ENCODE assay signal across 8 cellular contexts in genomic region chr2:177334940-177335543, GRCh38. TPM values are rescaled to one million over a fixed set of nuclear protein-coding genes. Genes with fewer than 3 reads are reported as not detected.
A peak's percentile ranks its signal among the peaks of the same experiment; 100 is the strongest.
DNase-seq lines count a peak whose midpoint lies in the region; ATAC-seq and TF ChIP-seq lines count a peak whose summit lies in the region.

No MANE protein-coding gene starts in this region.

- H3K4me3 ChIP-seq in astrocyte of the cerebellum (ENCODE audit: low read depth, low read length) (no peak overlapping the region), suprapubic skin (no peak overlapping the region)

- DNase-seq in stimulated activated CD4-positive, alpha-beta T cell treated with anti-CD3 and anti-CD28 coated beads, Interleukin-4, amount 100 ng/mL, for 24 hours: peak; percentile 21
- no peak for DNase-seq in stimulated activated CD4-positive, alpha-beta T cell treated with anti-CD3 and anti-CD28 coated beads, Interleukin-4, amount 100 ng/mL, for 1 hour
- peak; percentile 64 for DNase-seq in NCI-H526 treated with DMSO at 0.1 percent for 48 hours (lab: John Stamatoyannopoulos, UW)
- peak; percentile 20 for DNase-seq in astrocyte of the cerebellum (ENCODE audit: low read depth)
- peak; percentile 52 for DNase-seq in iPS-NIHi7 (ENCODE audit: extremely low spot score)
- DNase-seq in suprapubic skin (ENCODE audit: low spot score in 2 of 2): no peak

- TF ChIP-seq POLR2A in suprapubic skin (IDR thresholded peaks at IDR 0.05): no peak

- ATAC-seq in HG02885 (IDR thresholded peaks at IDR 0.05; ENCODE audit: poor library complexity, unreplicated experiment) (peak; percentile 50), HG02973 (IDR thresholded peaks at IDR 0.05; ENCODE audit: unreplicated experiment) (no peak)

- no peaks in the 10 kb centered on the region for H3K36me3 ChIP-seq in suprapubic skin

- WGBS in suprapubic skin: 35% methylated on average over 2 of the region's 2 CpGs

- H3K9me3 ChIP-seq in suprapubic skin: no peaks in the 10 kb centered on the region

- no peaks in the 10 kb centered on the region for H3K27me3 ChIP-seq in suprapubic skin

- in situ Hi-C loops in astrocyte of the cerebellum (cut with HindIII; ENCODE audit: low sequenced_read_pairs): loop anchor here (5.0 to 25.0 kb wide), 3 partner anchors 168 to 390 kb away; a partner anchor contains a TSS

- TF ChIP-seq EP300 in suprapubic skin (IDR thresholded peaks at IDR 0.05): no peak

- peaks cover 11% of the 10 kb centered on the region for H3K4me1 ChIP-seq in suprapubic skin

- TF ChIP-seq CTCF in astrocyte of the cerebellum (IDR thresholded peaks at IDR 0.05; ENCODE audit: low read depth, low read length, missing control alignments) (peak; percentile 91), suprapubic skin (IDR thresholded peaks at IDR 0.05) (peak; percentile 72 to 89)

- no peak overlapping the region for H3K27ac ChIP-seq in suprapubic skin

RNA-seq across cellular contexts. Expression of gene AGPS, which starts 57.5 kb away (rescaled TPM):
- total RNA-seq in suprapubic skin: 10 to 100 TPM; 10.9 to 19.4 (median 13.9) TPM

Comparison
In these comparisons a context has a peak if more than half of its experiments do, and no peak if none do; other contexts are left out.
1. DNase-seq: peak in stimulated activated CD4-positive, alpha-beta T cell treated with anti-CD3 and anti-CD28 coated beads, Interleukin-4, amount 100 ng/mL, for 24 hours (single experiment), NCI-H526 treated with DMSO at 0.1 percent for 48 hours (single experiment), astrocyte of the cerebellum (single experiment) and iPS-NIHi7 (single experiment); none in stimulated activated CD4-positive, alpha-beta T cell treated with anti-CD3 and anti-CD28 coated beads, Interleukin-4, amount 100 ng/mL, for 1 hour (single experiment) and suprapubic skin (0 of 2).